In the genomic region with DNA sequence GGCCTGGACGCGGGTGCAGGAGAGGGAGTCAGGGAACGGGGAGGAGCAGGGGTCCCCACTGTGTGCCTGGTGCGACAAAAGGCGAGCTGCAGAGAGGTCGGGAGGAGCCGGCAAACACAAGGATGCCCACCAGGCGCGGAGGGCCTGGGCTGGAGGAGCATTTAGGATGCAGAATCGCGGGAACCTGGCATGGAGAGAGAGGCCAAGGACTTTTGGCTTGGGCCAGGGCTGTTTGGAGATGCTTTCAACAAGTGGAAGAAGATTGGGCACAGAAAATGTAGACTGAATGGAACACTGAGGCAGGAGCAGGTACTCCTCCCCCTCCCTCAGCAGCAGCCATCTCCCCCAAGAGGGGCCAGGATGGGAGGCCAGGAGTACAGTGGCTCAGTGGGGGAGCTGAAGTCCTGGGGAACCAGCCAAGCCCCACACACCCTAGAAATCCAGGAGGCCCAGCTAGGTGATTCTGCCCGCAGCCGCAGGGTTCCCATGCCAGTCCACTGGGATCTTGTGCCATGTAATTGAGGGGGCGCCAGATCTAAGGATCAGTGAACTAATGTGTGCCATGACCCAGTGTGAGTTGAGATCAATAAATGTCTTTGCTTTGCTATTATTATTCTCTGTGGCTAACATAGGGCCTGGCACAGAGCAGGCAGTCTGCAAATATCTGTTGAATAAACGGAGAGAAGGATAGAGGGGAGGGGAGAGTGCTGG, we compare ENCODE assay signal across 8 cellular contexts. TPM values are rescaled to one million over a fixed set of nuclear protein-coding genes. Genes with fewer than 3 reads are reported as not detected.
DNase-seq lines count a peak whose midpoint lies in the region; ATAC-seq and TF ChIP-seq lines count a peak whose summit lies in the region.

No MANE protein-coding gene starts in this region.

- TF ChIP-seq CTCF in dorsolateral prefrontal cortex (IDR thresholded peaks at IDR 0.05 in 54 of 56, conservative IDR thresholded peaks at IDR 0.05 in 2 of 56; ENCODE audit: low read depth in 1 of 56, partially characterized antibody in 56 of 56), result no peak

- no peak overlapping the region for H3K27ac Mint-ChIP-seq in natural killer cell treated with Interleukin-12 subunit alpha and Interleukin-12 subunit beta and Interleukin-15 and Interleukin-18, amount 100 ng/mL, for 72 hours

- no peaks in the 10 kb centered on the region for H3K36me3 Mint-ChIP-seq in natural killer cell treated with Interleukin-12 subunit alpha and Interleukin-12 subunit beta and Interleukin-15 and Interleukin-18, amount 100 ng/mL, for 72 hours

- H3K27me3 Mint-ChIP-seq in natural killer cell treated with Interleukin-12 subunit alpha and Interleukin-12 subunit beta and Interleukin-15 and Interleukin-18, amount 100 ng/mL, for 72 hours, result peaks cover 1 to 9% of the 10 kb centered on the region in 2 donors

- no peaks in the 10 kb centered on the region for H3K36me3 ChIP-seq in BLaER1 treated with 17β-estradiol and CSF1 and Interleukin-3, amounts not matched to agents 10 nM and 100 nM
- H3K36me3 ChIP-seq in Karpas-422 (ENCODE audit: insufficient read depth, low read length), result no peaks in the 10 kb centered on the region

- no peaks in the 10 kb centered on the region for H3K9me2 ChIP-seq in Karpas-422 (replicated peaks; ENCODE audit: insufficient read depth, low read length)

- no peak for ATAC-seq in natural killer cell treated with Interleukin-12 subunit alpha and Interleukin-12 subunit beta and Interleukin-15 and Interleukin-18, amount 100 ng/mL, for 72 hours

- intact Hi-C loops in dorsolateral prefrontal cortex (cut with DNase I) (loop anchor here in 1 of 2 donors (10.0 kb wide), 3 partner anchors 135 to 245 kb away; no protein-coding TSS in a partner anchor), posterior cingulate gyrus (cut with DNase I) (loop anchor here (10.0 kb wide), 1 partner anchor 135 kb away; no protein-coding TSS in a partner anchor)

- peaks cover 6 to 9% of the 10 kb centered on the region in 2 donors for H3K4me1 Mint-ChIP-seq in natural killer cell treated with Interleukin-12 subunit alpha and Interleukin-12 subunit beta and Interleukin-15 and Interleukin-18, amount 100 ng/mL, for 72 hours (ENCODE audit: low read depth in 2 of 2)

- H3K27ac ChIP-seq in BLaER1 treated with 17β-estradiol and CSF1 and Interleukin-3, amounts not matched to agents 10 nM and 100 nM, result peak overlapping the region in 9 of 11 experiments; percentile 33 to 75 (median 63); a peak in 12 of 22 replicates
- no peak overlapping the region for H3K27ac ChIP-seq in Karpas-422 (ENCODE audit: low read length)
- H3K27ac ChIP-seq in dorsolateral prefrontal cortex, result peak overlapping the region in 57 of 59 donors; percentile 0 to 94 (median 87)

- no peaks in the 10 kb centered on the region for H3K9me3 Mint-ChIP-seq in natural killer cell treated with Interleukin-12 subunit alpha and Interleukin-12 subunit beta and Interleukin-15 and Interleukin-18, amount 100 ng/mL, for 72 hours

- H3K4me3 ChIP-seq in BLaER1 treated with 17β-estradiol and CSF1 and Interleukin-3, amounts not matched to agents 10 nM and 100 nM, result peak overlapping the region; percentile 59 to 79 (median 70)
- H3K4me3 ChIP-seq in Karpas-422 (ENCODE audit: low read length) (peak overlapping the region; percentile 64; the same call in 1 of the 2 replicates), dorsolateral prefrontal cortex (peak overlapping the region; percentile 56 to 99 (median 90))

- peak overlapping the region; percentile 98 to 100 (median 100) for H3K4me2 ChIP-seq in BLaER1 treated with 17β-estradiol and CSF1 and Interleukin-3, amounts not matched to agents 10 nM and 100 nM
- peak overlapping the region; percentile 64 for H3K4me2 ChIP-seq in Karpas-422 (ENCODE audit: low read depth, low read length, poor library complexity, severe bottlenecking)

- H4K20me1 ChIP-seq in BLaER1 treated with 17β-estradiol and CSF1 and Interleukin-3, amounts not matched to agents 10 nM and 100 nM, result peaks cover 0 to 28% (median 11%) of the 10 kb centered on the region in 11 experiments; a peak in 13 of 22 replicates
- H4K20me1 ChIP-seq in Karpas-422 (ENCODE audit: insufficient read depth, low read depth, low read length), result no peaks in the 10 kb centered on the region; the same call in 1 of the 2 replicates

- H3K79me2 ChIP-seq in Karpas-422 (ENCODE audit: low read length), result no peaks in the 10 kb centered on the region

- no peaks in the 10 kb centered on the region for H3K9me3 ChIP-seq in BLaER1 treated with 17β-estradiol and CSF1 and Interleukin-3, amounts not matched to agents 10 nM and 100 nM (replicated peaks in 1 of 11)
- H3K9me3 ChIP-seq in Karpas-422 (ENCODE audit: low read length), result no peaks in the 10 kb centered on the region

- DNase-seq in Karpas-422 (no peak), dorsolateral prefrontal cortex (no peak), posterior cingulate gyrus (no peak), SW 1271 (lab: John Stamatoyannopoulos, UW) (no peak), NCI-H226 (no peak), activated gamma-delta T cell treated with Interleukin-2 at 50 U/mL for 16 hours (no peak)
- DNase-seq in natural killer cell treated with Interleukin-12 subunit alpha and Interleukin-12 subunit beta and Interleukin-15 and Interleukin-18, amount 100 ng/mL, for 72 hours (ENCODE audit: low spot score), result no peak

- peaks cover 27 to 84% (median 65%) of the 10 kb centered on the region in 10 experiments for H3K4me1 ChIP-seq in BLaER1 treated with 17β-estradiol and CSF1 and Interleukin-3, amounts not matched to agents 10 nM and 100 nM
- peaks cover 16% of the 10 kb centered on the region for H3K4me1 ChIP-seq in Karpas-422 (ENCODE audit: low read length)

- H3K4me3 Mint-ChIP-seq in natural killer cell treated with Interleukin-12 subunit alpha and Interleukin-12 subunit beta and Interleukin-15 and Interleukin-18, amount 100 ng/mL, for 72 hours, result peak overlapping the region; percentile 34

- H2AFZ ChIP-seq in Karpas-422 (ENCODE audit: low read length), result no peak overlapping the region

- H3K9ac ChIP-seq in BLaER1 treated with 17β-estradiol and CSF1 and Interleukin-3, amounts not matched to agents 10 nM and 100 nM, result peak overlapping the region; percentile 59 to 80 (median 75)
- H3K9ac ChIP-seq in Karpas-422 (ENCODE audit: low read length), result peak overlapping the region; percentile 67

- peaks cover 37 to 60% (median 41%) of the 10 kb centered on the region in 11 experiments for H3K27me3 ChIP-seq in BLaER1 treated with 17β-estradiol and CSF1 and Interleukin-3, amounts not matched to agents 10 nM and 100 nM
- H3K27me3 ChIP-seq in Karpas-422 (ENCODE audit: low read length), result no peaks in the 10 kb centered on the region
- no peaks in the 10 kb centered on the region for H3K27me3 ChIP-seq in dorsolateral prefrontal cortex

RNA-seq across cellular contexts. Expression of a gene that starts 1.1 kb away (rescaled TPM):
- total RNA-seq in Karpas-422 (2014; rRNA removed; shearing (Covaris generic); ENCODE audit: low replicate concordance), result not detected in 2 replicates
- 100 to 1,000 TPM in 103 of 120 experiments, 10 to 100 TPM in 17; 43.2 to 185 (median 130) TPM for total RNA-seq in dorsolateral prefrontal cortex
- total RNA-seq in natural killer cell treated with Interleukin-12 subunit alpha and Interleukin-12 subunit beta and Interleukin-15 and Interleukin-18, amount 100 ng/mL, for 72 hours, result under 1 TPM; 0.24 to 0.25 TPM

RNA-seq across cellular contexts. Expression of a gene that starts 39.4 kb away (rescaled TPM):
- 1.7 and 6.9 TPM in 2 replicates for total RNA-seq in Karpas-422 (2014; rRNA removed; shearing (Covaris generic); ENCODE audit: low replicate concordance)
- total RNA-seq in dorsolateral prefrontal cortex, result 10 to 100 TPM in 113 of 120 experiments, 1 to 10 TPM in 7; 5.1 to 46.5 (median 19.2) TPM
- 10 to 100 TPM in 1 of 2 donors, 1 to 10 TPM in 1; 6.4 to 15.5 TPM for total RNA-seq in natural killer cell treated with Interleukin-12 subunit alpha and Interleukin-12 subunit beta and Interleukin-15 and Interleukin-18, amount 100 ng/mL, for 72 hours

Comparison
In these comparisons a context has a peak if more than half of its experiments do, and no peak if none do; other contexts are left out.
1. RNA of a gene that starts 1.1 kb away (total RNA-seq): 43.2 to 185 TPM in dorsolateral prefrontal cortex; 0.24 to 0.25 TPM in natural killer cell treated with Interleukin-12 subunit alpha and Interleukin-12 subunit beta and Interleukin-15 and Interleukin-18, amount 100 ng/mL, for 72 hours and not detected in Karpas-422; every median in the first group is over 10 times any median in the second.
2. Peak in every context shown above with its lines, with median percentiles within 50 percentile points of each other: H3K4me3 ChIP-seq.